ENCODE assay signal across 13 cellular contexts in genomic region chr6:13987400-13987865, GRCh38.
A peak's percentile ranks its signal among the peaks of the same experiment; 100 is the strongest.
DNase-seq lines count a peak whose midpoint lies in the region; ATAC-seq and TF ChIP-seq lines count a peak whose summit lies in the region.
"Had no signal": no experiment of that assay in that cellular context is flagged by ENCODE, and none has a peak within 500 bp of the region (broad histone marks: within the 10 kb centered on the region; RNA-seq: fewer than 3 reads in every experiment).

No MANE protein-coding gene starts in this region.

- no peak overlapping the region for H2BK5ac ChIP-seq in IMR-90 (ENCODE audit: low read depth, low read length, poor library complexity, severe bottlenecking)

- H2AFZ ChIP-seq in IMR-90 (replicated peaks; ENCODE audit: low read length, poor library complexity), result no peak overlapping the region
- H2AFZ ChIP-seq: GM23248 had no signal

- H2BK20ac ChIP-seq in IMR-90 (ENCODE audit: low read depth, low read length), result no peak overlapping the region

- dilution Hi-C loops in IMR-90 (cut with HindIII; ENCODE audit: low sequenced_read_pairs, unreplicated experiment), result no loop called here

- H3K36me3 ChIP-seq in IMR-90 (ENCODE audit: control insufficient read depth, insufficient read depth, low read length) (no peaks in the 10 kb centered on the region), WERI-Rb-1 (no peaks in the 10 kb centered on the region)
- H3K36me3 ChIP-seq: BLaER1 treated with 17β-estradiol and CSF1 and Interleukin-3, amounts not matched to agents 10 nM and 100 nM; HAP-1 had no signal

- no peak overlapping the region for H3K4me2 ChIP-seq in IMR-90 (ENCODE audit: low read depth, low read length)
- H3K4me2 ChIP-seq: BLaER1 treated with 17β-estradiol and CSF1 and Interleukin-3, amounts not matched to agents 10 nM and 100 nM had no signal

- no TSS peak for BruUV-seq in IMR-90 (replicated peaks; lab: Mats Ljungman, UMichigan)

- in situ Hi-C loops in IMR-90 (cut with MboI; ENCODE audit: low sequenced_read_pairs), result no loop called here

- H3K4me1 ChIP-seq in IMR-90 (ENCODE audit: control insufficient read depth, insufficient read depth, low read length), result peaks cover 2% of the 10 kb centered on the region; the same call in 1 of the 2 replicates

- no peak overlapping the region for H2AK5ac ChIP-seq in IMR-90 (ENCODE audit: low read depth, low read length)

- H3K14ac ChIP-seq in IMR-90 (replicated peaks; ENCODE audit: low read depth, low read length), result no peak overlapping the region

- no peak overlapping the region for H3K18ac ChIP-seq in IMR-90 (ENCODE audit: low read depth, low read length)

- H3K4ac ChIP-seq in IMR-90 (ENCODE audit: low read depth, low read length), result no peak overlapping the region

- no peaks in the 10 kb centered on the region for H3K27me3 ChIP-seq in IMR-90 (ENCODE audit: control insufficient read depth, insufficient read depth, low read length)
- H3K27me3 ChIP-seq in WERI-Rb-1 (ENCODE audit: insufficient read depth, low read depth, severe bottlenecking), result no peaks in the 10 kb centered on the region
- H3K27me3 ChIP-seq: BLaER1 treated with 17β-estradiol and CSF1 and Interleukin-3, amounts not matched to agents 10 nM and 100 nM had no signal

- no peak for TF ChIP-seq CTCF in IMR-90 (conservative IDR thresholded peaks at IDR 0.05; ENCODE audit: low read depth, low read length)
- no peak for TF ChIP-seq CTCF in WERI-Rb-1 (IDR thresholded peaks at IDR 0.05; ENCODE audit: low read depth, low read length)

- H3K9me3 ChIP-seq in IMR-90 (ENCODE audit: control insufficient read depth, insufficient read depth, low read length) (no peaks in the 10 kb centered on the region), WERI-Rb-1 (ENCODE audit: severe bottlenecking) (no peaks in the 10 kb centered on the region)
- H3K9me3 ChIP-seq: BLaER1 treated with 17β-estradiol and CSF1 and Interleukin-3, amounts not matched to agents 10 nM and 100 nM; HAP-1 had no signal

- H3K9me1 ChIP-seq in IMR-90 (ENCODE audit: insufficient read depth, low read length), result peaks cover 6% of the 10 kb centered on the region; the same call in 1 of the 2 replicates

- no peak for TF ChIP-seq POLR2A in IMR-90 (IDR thresholded peaks at IDR 0.05; ENCODE audit: low read depth, low read length)
- no peak for TF ChIP-seq POLR2A in erythroblast (IDR thresholded peaks at IDR 0.05; ENCODE audit: low read length)

- H2BK15ac ChIP-seq in IMR-90 (ENCODE audit: low read depth, low read length), result no peak overlapping the region

- no peak overlapping the region for H4K5ac ChIP-seq in IMR-90 (ENCODE audit: low read depth, low read length)

- no peak overlapping the region for H2AK9ac ChIP-seq in IMR-90 (replicated peaks; ENCODE audit: low read depth, low read length, poor library complexity)

- H3K79me1 ChIP-seq in IMR-90 (ENCODE audit: low read depth in 1 of 2, low read length in 2 of 2), result no peaks in the 10 kb centered on the region

- 43% methylated on average over 1 of the region's 11 CpGs; no CpG with 5 or more reads in 1 of the 2 experiments for WGBS in IMR-90 (ENCODE audit: extremely low coverage in 2 of 2, insufficient read length in 1 of 2), 2 experiments

- POLR2A ChIA-PET in IMR-90 (lab: Charles Lee; ENCODE audit: unreplicated experiment), result no interaction called here

- CTCF ChIA-PET in IMR-90 (lab: Yijun Ruan, JAX), result interaction anchor here (0.7 to 1.5 kb wide), 3 partner anchors 12 to 77 kb away, joined by 3 read pairs; partner anchors contain the start of gene RNF182

- intact Hi-C loops in IMR-90 (cut with micrococcal nuclease), result loop anchor here (5.0 kb wide), 1 partner anchor 40 kb away; no protein-coding TSS in a partner anchor

- no peak overlapping the region for H2BK120ac ChIP-seq in IMR-90 (ENCODE audit: low read depth, low read length)

- no peak for DNase-seq in IMR-90
- peak; percentile 54 for DNase-seq in OCI-M1 (lab: John Stamatoyannopoulos, UW)
- no peak for DNase-seq in WERI-Rb-1
- peak; percentile 7 to 9 for DNase-seq in erythroblast (lab: John Stamatoyannopoulos, UW)
- no peak for DNase-seq in NOMO-1 (lab: John Stamatoyannopoulos, UW; ENCODE audit: unreplicated experiment in 2 of 2)
- no peak for DNase-seq in NCI-H1417 treated with DMSO at 0.1 percent for 48 hours (lab: John Stamatoyannopoulos, UW)
- no peak for DNase-seq in MV-4-11 (lab: John Stamatoyannopoulos, UW)
- DNase-seq: CD8-positive, alpha-beta T cell; COR-L47; GM23248 had no signal

- H3K23ac ChIP-seq in IMR-90 (ENCODE audit: low read depth, low read length), result no peak overlapping the region

- no peak overlapping the region for H4K8ac ChIP-seq in IMR-90 (ENCODE audit: low read depth in 2 of 2, low read length in 2 of 2)

- H3K27ac ChIP-seq in IMR-90 (ENCODE audit: insufficient read depth, low read length) (no peak overlapping the region), WERI-Rb-1 (peak overlapping the region; percentile 80)
- H3K27ac ChIP-seq: BLaER1 treated with 17β-estradiol and CSF1 and Interleukin-3, amounts not matched to agents 10 nM and 100 nM; GM23248 had no signal

- peak overlapping the region; percentile 11; the same call in 1 of the 2 replicates for H4K91ac ChIP-seq in IMR-90 (ENCODE audit: insufficient read depth, low read depth, low read length)

- no peak overlapping the region for H3K4me3 ChIP-seq in IMR-90 (ENCODE audit: insufficient read depth, low read depth, low read length)
- no peak overlapping the region for H3K4me3 ChIP-seq in WERI-Rb-1 (ENCODE audit: low read depth, low read length)
- H3K4me3 ChIP-seq: BLaER1 treated with 17β-estradiol and CSF1 and Interleukin-3, amounts not matched to agents 10 nM and 100 nM; GM23248; HAP-1 had no signal

- ATAC-seq in IMR-90 (ENCODE audit: low read depth) (no peak), GM21529 (IDR thresholded peaks at IDR 0.05; ENCODE audit: unreplicated experiment) (no peak)
- ATAC-seq: CD8-positive, alpha-beta T cell had no signal

- no peaks in the 10 kb centered on the region for H4K20me1 ChIP-seq in IMR-90 (ENCODE audit: insufficient read depth, low read length)
- H4K20me1 ChIP-seq: BLaER1 treated with 17β-estradiol and CSF1 and Interleukin-3, amounts not matched to agents 10 nM and 100 nM had no signal

- no peak for TF ChIP-seq RAD21 in IMR-90 (IDR thresholded peaks at IDR 0.05; ENCODE audit: low read length)

- no peak overlapping the region for H3K9ac ChIP-seq in IMR-90 (ENCODE audit: low read depth, low read length)
- H3K9ac ChIP-seq: BLaER1 treated with 17β-estradiol and CSF1 and Interleukin-3, amounts not matched to agents 10 nM and 100 nM; GM23248 had no signal

- H3K56ac ChIP-seq in IMR-90 (ENCODE audit: extremely low read depth, insufficient read depth, low read length), result no peak overlapping the region

TF ChIP-seq in IMR-90, 13 proteins besides CTCF, POLR2A, EP300 and RAD21:
- TF ChIP-seq MXI1 (IDR thresholded peaks at IDR 0.05; ENCODE audit: borderline replicate concordance, low read depth, low read length) (no peak), RFX5 (IDR thresholded peaks at IDR 0.05; ENCODE audit: low read depth, low read length) (no peak), USF2 (IDR thresholded peaks at IDR 0.05; ENCODE audit: low read depth, low read length) (no peak), NFE2L2 (IDR thresholded peaks at IDR 0.05; ENCODE audit: low read depth, low read length) (no peak), CEBPB (IDR thresholded peaks at IDR 0.05; ENCODE audit: low read depth, low read length) (no peak), MAFK (IDR thresholded peaks at IDR 0.05; ENCODE audit: low read depth, low read length) (no peak), ELK1 (IDR thresholded peaks at IDR 0.05; ENCODE audit: borderline replicate concordance, low read depth, low read length) (no peak)

Comparison
In these comparisons a context has a peak if more than half of its experiments do, and no peak if none do; other contexts are left out.
1. DNase-seq: peak in OCI-M1 (single experiment) and erythroblast (2 of 2); none in IMR-90 (single experiment), WERI-Rb-1 (single experiment), NOMO-1 (0 of 2), NCI-H1417 treated with DMSO at 0.1 percent for 48 hours (single experiment) and MV-4-11 (single experiment).